ENCODE assay signal across 21 cellular contexts in the genomic region with DNA sequence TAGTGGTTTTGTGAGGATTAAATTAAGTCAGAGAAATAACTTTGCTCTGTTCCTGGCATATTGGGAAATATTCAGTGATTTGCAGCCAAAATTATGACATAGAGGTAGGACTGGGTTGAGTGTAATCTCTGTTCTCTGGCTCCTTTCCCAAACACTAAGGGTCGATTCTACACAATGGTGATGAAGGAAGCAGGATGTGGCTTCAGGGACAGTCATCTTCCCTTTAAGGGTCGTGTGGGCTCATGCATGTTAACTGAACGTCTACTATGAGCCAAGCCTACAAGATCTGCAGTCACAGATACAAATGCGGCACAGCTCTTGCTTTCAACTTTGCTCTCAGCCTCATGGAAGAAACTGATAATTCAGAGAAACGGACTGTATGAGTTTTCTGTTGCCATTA.
DNase-seq lines count a peak whose midpoint lies in the region; ATAC-seq and TF ChIP-seq lines count a peak whose summit lies in the region.
"Had no signal": no experiment of that assay in that cellular context is flagged by ENCODE, and none has a peak within 500 bp of the region (broad histone marks: within the 10 kb centered on the region; RNA-seq: fewer than 3 reads in every experiment).

No MANE protein-coding gene starts in this region.

- no peaks in the 10 kb centered on the region for H3K36me3 ChIP-seq in smooth muscle cell (ENCODE audit: low read depth)
- H3K36me3 ChIP-seq: right atrium auricular region had no signal

- no peak overlapping the region for H3K4me3 Mint-ChIP-seq in activated naive CD4-positive, alpha-beta T cell treated with anti-CD3 and anti-CD28 coated beads for 36 hours
- H3K4me3 Mint-ChIP-seq in activated naive CD4-positive, alpha-beta T cell treated with anti-CD3 and anti-CD28 coated beads, Interleukin-2, amount 10 ng/mL, durations not matched to agents 7 days and 5 days: no peak overlapping the region
- H3K4me3 Mint-ChIP-seq in activated T-cell treated with anti-CD3 and anti-CD28 coated beads, Interleukin-2, amount 50 U/mL, for 72 hours: peak overlapping the region in 1 of 2 donors; percentile 26
- H3K4me3 Mint-ChIP-seq: activated B cell treated with CpG ODN at 0.5 μM for 24 hours; CD8-positive, alpha-beta memory T cell had no signal

- H3K27ac ChIP-seq in smooth muscle cell (ENCODE audit: low read depth): peak overlapping the region; percentile 1
- H3K27ac ChIP-seq: right atrium auricular region had no signal

- DNase-seq in activated naive CD4-positive, alpha-beta T cell treated with anti-CD3 and anti-CD28 coated beads for 36 hours: peak; percentile 50
- no peak for DNase-seq in activated naive CD4-positive, alpha-beta T cell treated with anti-CD3 and anti-CD28 coated beads, Interleukin-2, amount 10 ng/mL, durations not matched to agents 7 days and 5 days
- DNase-seq in Jurkat, Clone E6-1 (ENCODE audit: low read depth, low spot score): peak; percentile 66
- peak; percentile 31 to 33 for DNase-seq in activated T-cell treated with anti-CD3 and anti-CD28 coated beads, Interleukin-2, amount 50 U/mL, for 72 hours
- DNase-seq in smooth muscle cell (lab: John Stamatoyannopoulos, UW; ENCODE audit: unreplicated experiment): no peak
- DNase-seq in Right ventricle myocardium inferior (ENCODE audit: missing footprints): no peak
- no peak for DNase-seq in iPS-NIHi11 (ENCODE audit: low spot score)
- no peak for DNase-seq in islet precursor cell
- DNase-seq: activated B cell treated with CpG ODN at 0.5 μM for 24 hours; activated CD8-positive, alpha-beta memory T cell treated with anti-CD3 and anti-CD28 coated beads, Interleukin-2, amount 50 U/mL, for 48 hours; CD8-positive, alpha-beta memory T cell; DMS79 treated with DMSO at 0.1 percent for 48 hours; erythroblast; HCEC 1CT; NCI-H1105 treated with DMSO at 0.1 percent for 48 hours; NCI-H748 treated with DMSO at 0.1 percent for 48 hours; OCI-M1; stimulated activated naive CD4-positive, alpha-beta T cell treated with Interleukin-2 at 50 U/mL for 16 hours; trophoblast cell had no signal

- peaks cover 37% of the 10 kb centered on the region for H3K4me1 Mint-ChIP-seq in activated naive CD4-positive, alpha-beta T cell treated with anti-CD3 and anti-CD28 coated beads for 36 hours (ENCODE audit: low read depth)
- peaks cover 26% of the 10 kb centered on the region for H3K4me1 Mint-ChIP-seq in activated naive CD4-positive, alpha-beta T cell treated with anti-CD3 and anti-CD28 coated beads, Interleukin-2, amount 10 ng/mL, durations not matched to agents 7 days and 5 days
- H3K4me1 Mint-ChIP-seq in activated T-cell treated with anti-CD3 and anti-CD28 coated beads, Interleukin-2, amount 50 U/mL, for 72 hours (ENCODE audit: low read depth): peaks cover 41% of the 10 kb centered on the region

- H4K20me1 ChIP-seq in smooth muscle cell (ENCODE audit: low read depth): no peaks in the 10 kb centered on the region

- no peaks in the 10 kb centered on the region for H3K27me3 ChIP-seq in smooth muscle cell (ENCODE audit: low read depth)
- H3K27me3 ChIP-seq: right atrium auricular region had no signal

- no peaks in the 10 kb centered on the region for H3K79me2 ChIP-seq in smooth muscle cell (ENCODE audit: low read depth)

- H3K9me3 ChIP-seq in smooth muscle cell (replicated peaks; ENCODE audit: low read depth): no peaks in the 10 kb centered on the region
- H3K9me3 ChIP-seq: right atrium auricular region had no signal

- CTCF ChIA-PET in activated naive CD4-positive, alpha-beta T cell treated with anti-CD3 and anti-CD28 coated beads for 36 hours (lab: Charles Lee): no interaction called here
- CTCF ChIA-PET in activated naive CD4-positive, alpha-beta T cell treated with anti-CD3 and anti-CD28 coated beads, Interleukin-2, amount 10 ng/mL, durations not matched to agents 7 days and 5 days (lab: Charles Lee): no interaction called here

- no peak overlapping the region for H3K4me3 ChIP-seq in Jurkat, Clone E6-1 (ENCODE audit: low read length)
- no peak overlapping the region for H3K4me3 ChIP-seq in smooth muscle cell
- H3K4me3 ChIP-seq: K562, right atrium auricular region had no signal

- H3K36me3 Mint-ChIP-seq in activated naive CD4-positive, alpha-beta T cell treated with anti-CD3 and anti-CD28 coated beads for 36 hours (ENCODE audit: low read depth): no peaks in the 10 kb centered on the region
- H3K36me3 Mint-ChIP-seq in activated naive CD4-positive, alpha-beta T cell treated with anti-CD3 and anti-CD28 coated beads, Interleukin-2, amount 10 ng/mL, durations not matched to agents 7 days and 5 days: peaks cover 2% of the 10 kb centered on the region
- peaks cover 13 to 14% of the 10 kb centered on the region in 2 donors for H3K36me3 Mint-ChIP-seq in activated T-cell treated with anti-CD3 and anti-CD28 coated beads, Interleukin-2, amount 50 U/mL, for 72 hours (ENCODE audit: insufficient read depth in 2 of 2)
- H3K36me3 Mint-ChIP-seq: CD8-positive, alpha-beta memory T cell had no signal

- H3F3A ChIP-seq in smooth muscle cell (ENCODE audit: low read depth): no peaks in the 10 kb centered on the region

- TF ChIP-seq CTCF in smooth muscle cell (IDR thresholded peaks at IDR 0.05; ENCODE audit: borderline replicate concordance, insufficient read depth, poor library complexity, severe bottlenecking): no peak

- peak; percentile 81 to 91 for ATAC-seq in activated T-cell treated with anti-CD3 and anti-CD28 coated beads, Interleukin-2, amount 50 U/mL, for 72 hours (replicated peaks in 1 of 2)
- ATAC-seq in Right ventricle myocardium inferior: no peak
- ATAC-seq: K562 had no signal

- H3K9me3 Mint-ChIP-seq in activated naive CD4-positive, alpha-beta T cell treated with anti-CD3 and anti-CD28 coated beads for 36 hours: no peaks in the 10 kb centered on the region
- H3K9me3 Mint-ChIP-seq in activated naive CD4-positive, alpha-beta T cell treated with anti-CD3 and anti-CD28 coated beads, Interleukin-2, amount 10 ng/mL, durations not matched to agents 7 days and 5 days: peaks cover 7% of the 10 kb centered on the region
- H3K9me3 Mint-ChIP-seq in activated T-cell treated with anti-CD3 and anti-CD28 coated beads, Interleukin-2, amount 50 U/mL, for 72 hours: peaks cover 11 to 12% of the 10 kb centered on the region in 2 donors
- H3K9me3 Mint-ChIP-seq: CD8-positive, alpha-beta memory T cell had no signal

- H3K4me1 ChIP-seq in smooth muscle cell (ENCODE audit: low read depth): no peaks in the 10 kb centered on the region
- H3K4me1 ChIP-seq: right atrium auricular region had no signal

- intact Hi-C loops in activated naive CD4-positive, alpha-beta T cell treated with anti-CD3 and anti-CD28 coated beads for 36 hours (cut with micrococcal nuclease): loop anchor here (1.0 to 10.0 kb wide), 4 partner anchors 58 to 800 kb away; no protein-coding TSS in a partner anchor
- intact Hi-C loops in Right ventricle myocardium inferior (cut with DNase I): no loop called here

- H3K4me2 ChIP-seq in smooth muscle cell: no peak overlapping the region

- H3K27ac Mint-ChIP-seq in activated naive CD4-positive, alpha-beta T cell treated with anti-CD3 and anti-CD28 coated beads for 36 hours: peak overlapping the region; percentile 60
- no peak overlapping the region for H3K27ac Mint-ChIP-seq in activated naive CD4-positive, alpha-beta T cell treated with anti-CD3 and anti-CD28 coated beads, Interleukin-2, amount 10 ng/mL, durations not matched to agents 7 days and 5 days
- peak overlapping the region; percentile 16 for H3K27ac Mint-ChIP-seq in activated T-cell treated with anti-CD3 and anti-CD28 coated beads, Interleukin-2, amount 50 U/mL, for 72 hours

- H3K9ac ChIP-seq in smooth muscle cell (ENCODE audit: low read depth): no peak overlapping the region

- no peak overlapping the region for H2AFZ ChIP-seq in smooth muscle cell (ENCODE audit: low read depth)

- WGBS in smooth muscle cell (ENCODE audit: low lambda C conversion rate): 57% methylated on average over 5 of the region's 5 CpGs

- H3K27me3 Mint-ChIP-seq in activated naive CD4-positive, alpha-beta T cell treated with anti-CD3 and anti-CD28 coated beads for 36 hours (ENCODE audit: low read depth): no peaks in the 10 kb centered on the region
- no peaks in the 10 kb centered on the region for H3K27me3 Mint-ChIP-seq in activated naive CD4-positive, alpha-beta T cell treated with anti-CD3 and anti-CD28 coated beads, Interleukin-2, amount 10 ng/mL, durations not matched to agents 7 days and 5 days
- H3K27me3 Mint-ChIP-seq in activated T-cell treated with anti-CD3 and anti-CD28 coated beads, Interleukin-2, amount 50 U/mL, for 72 hours (ENCODE audit: low read depth): no peaks in the 10 kb centered on the region

Comparison
In these comparisons a context has a peak if more than half of its experiments do, and no peak if none do; other contexts are left out.
1. DNase-seq: peak in activated naive CD4-positive, alpha-beta T cell treated with anti-CD3 and anti-CD28 coated beads for 36 hours (single experiment), Jurkat, Clone E6-1 (single experiment) and activated T-cell treated with anti-CD3 and anti-CD28 coated beads, Interleukin-2, amount 50 U/mL, for 72 hours (2 of 2); none in activated naive CD4-positive, alpha-beta T cell treated with anti-CD3 and anti-CD28 coated beads, Interleukin-2, amount 10 ng/mL, durations not matched to agents 7 days and 5 days (single experiment), smooth muscle cell (single experiment), Right ventricle myocardium inferior (single experiment), iPS-NIHi11 (single experiment) and islet precursor cell (single experiment).